Comparison of ENCODE assay signal across 10 cellular contexts in genomic region chr22:37228106-37229011, GRCh38. TPM values are rescaled to one million over a fixed set of nuclear protein-coding genes. Genes with fewer than 3 reads are reported as not detected.
DNase-seq lines count a peak whose midpoint lies in the region; ATAC-seq and TF ChIP-seq lines count a peak whose summit lies in the region.
"Had no signal": no experiment of that assay in that cellular context is flagged by ENCODE, and none has a peak within 500 bp of the region (broad histone marks: within the 10 kb centered on the region; RNA-seq: fewer than 3 reads in every experiment).

No MANE protein-coding gene starts in this region.

- no peak for TF ChIP-seq POLR2A in tibial nerve (IDR thresholded peaks at IDR 0.05)

- H3K27ac ChIP-seq in CD4-positive, alpha-beta memory T cell (ENCODE audit: low read depth, low read length), result peak overlapping the region; percentile 97
- peak overlapping the region; percentile 60 for H3K27ac ChIP-seq in SJSA1
- H3K27ac ChIP-seq in mucosa of rectum (ENCODE audit: low read depth in 2 of 2, low read length in 2 of 2), result peak overlapping the region; percentile 68 to 85
- peak overlapping the region in 1 of 4 donors; percentile 82 for H3K27ac ChIP-seq in tibial nerve

- POLR2A ChIA-PET in CD4-positive, alpha-beta memory T cell (lab: Charles Lee; ENCODE audit: partially characterized antibody), result interaction anchor here (0.6 to 18.6 kb wide), 20 partner anchors 8 to 452 kb away, joined by 3 to 646 read pairs (median 6); partner anchors contain the start of genes CYTH4, IFT27, IL2RB and MFNG

- H3K4me3 ChIP-seq in CD4-positive, alpha-beta memory T cell (ENCODE audit: low read length in 2 of 2), result peak overlapping the region in 1 of 2 donors; percentile 35
- H3K4me3 ChIP-seq in SJSA1 (no peak overlapping the region), mucosa of rectum (ENCODE audit: low read length in 2 of 2) (no peak overlapping the region), tibial nerve (no peak overlapping the region)

- H3K36me3 ChIP-seq in CD4-positive, alpha-beta memory T cell (ENCODE audit: insufficient read depth, low read length), result peaks cover 63% of the 10 kb centered on the region
- H3K36me3 ChIP-seq in SJSA1, result 0 out of 2 replicates have a peak, but pooled peaks cover 3% of the 10 kb centered on the region
- H3K36me3 ChIP-seq in mucosa of rectum (ENCODE audit: control insufficient read depth in 2 of 2, insufficient read depth in 2 of 2, low read length in 2 of 2), result peaks cover 0 to 2% of the 10 kb centered on the region in 2 donors
- no peaks in the 10 kb centered on the region for H3K36me3 ChIP-seq in tibial nerve

- no peaks in the 10 kb centered on the region for H3K27me3 Mint-ChIP-seq in CD4-positive, alpha-beta memory T cell

- H3K4me1 ChIP-seq in CD4-positive, alpha-beta memory T cell (ENCODE audit: insufficient read depth, low read length), result peaks cover 96% of the 10 kb centered on the region
- H3K4me1 ChIP-seq in SJSA1 (replicated peaks), result peaks cover 28% of the 10 kb centered on the region
- H3K4me1 ChIP-seq in mucosa of rectum (ENCODE audit: control insufficient read depth in 2 of 2, insufficient read depth in 2 of 2, low read length in 2 of 2), result peaks cover 21 to 32% of the 10 kb centered on the region in 2 donors
- peaks cover 0 to 27% (median 5%) of the 10 kb centered on the region in 4 donors for H3K4me1 ChIP-seq in tibial nerve

- no peak for TF ChIP-seq EP300 in tibial nerve (IDR thresholded peaks at IDR 0.05)

- in situ Hi-C loops in G401 (cut with HindIII; ENCODE audit: low sequenced_read_pairs), result no loop called here

- H3K4me3 Mint-ChIP-seq in CD4-positive, alpha-beta memory T cell, result peak overlapping the region in 7 of 8 donors; percentile 75 to 88 (median 81)

- ATAC-seq in GM18867 (IDR thresholded peaks at IDR 0.05; ENCODE audit: unreplicated experiment), result no peak

- 52 to 53% methylated on average over 20 of the region's 20 CpGs for WGBS in tibial nerve, 2 donors

- no peaks in the 10 kb centered on the region for H3K9me3 Mint-ChIP-seq in CD4-positive, alpha-beta memory T cell

- peak overlapping the region in 1 of 2 donors; percentile 41 for H3K9ac ChIP-seq in mucosa of rectum (ENCODE audit: low read depth in 1 of 2, low read length in 2 of 2)

- no peaks in the 10 kb centered on the region for H3K9me3 ChIP-seq in CD4-positive, alpha-beta memory T cell (ENCODE audit: control insufficient read depth in 1 of 2, low read length in 2 of 2)
- H3K9me3 ChIP-seq in SJSA1 (replicated peaks) (no peaks in the 10 kb centered on the region), mucosa of rectum (ENCODE audit: control insufficient read depth in 2 of 2, low read length in 2 of 2) (no peaks in the 10 kb centered on the region), tibial nerve (no peaks in the 10 kb centered on the region)

- peak overlapping the region; percentile 87 to 100 (median 100) for H3K27ac Mint-ChIP-seq in CD4-positive, alpha-beta memory T cell

- H3K4me1 Mint-ChIP-seq in CD4-positive, alpha-beta memory T cell, result peaks cover 74 to 92% (median 84%) of the 10 kb centered on the region in 4 donors

- peak in 1 of 5 donors; percentile 79 for DNase-seq in CD4-positive, alpha-beta memory T cell
- DNase-seq in SJSA1 (ENCODE audit: low read depth in 1 of 2, low spot score in 2 of 2) (peak in 1 of 2 experiments; percentile 11), astrocyte of the hippocampus (ENCODE audit: low read depth, low spot score) (peak; percentile 84), T-helper 9 cell (no peak), G401 (ENCODE audit: low spot score) (no peak), tibial nerve (ENCODE audit: low spot score in 2 of 2) (no peak)
- DNase-seq: NCI-H1105 had no signal

- no peak for TF ChIP-seq CTCF in tibial nerve (IDR thresholded peaks at IDR 0.05)

- peaks cover 68 to 80% of the 10 kb centered on the region in 2 donors for H3K36me3 Mint-ChIP-seq in CD4-positive, alpha-beta memory T cell

- intact Hi-C loops in CD4-positive, alpha-beta memory T cell (cut with micrococcal nuclease), result no loop called here

- no peaks in the 10 kb centered on the region for H3K27me3 ChIP-seq in CD4-positive, alpha-beta memory T cell (ENCODE audit: insufficient read depth, low read length)
- H3K27me3 ChIP-seq in SJSA1 (replicated peaks) (no peaks in the 10 kb centered on the region), mucosa of rectum (ENCODE audit: control insufficient read depth in 2 of 2, insufficient read depth in 2 of 2, low read length in 2 of 2) (no peaks in the 10 kb centered on the region), tibial nerve (peaks cover 0 to 23% of the 10 kb centered on the region in 2 donors)

- CTCF ChIA-PET in CD4-positive, alpha-beta memory T cell (lab: Charles Lee; ENCODE audit: partially characterized antibody), result interaction anchor here (1.3 to 7.0 kb wide), 7 partner anchors 9 to 32 kb away, joined by 3 to 87 read pairs (median 25); partner anchors contain the start of gene RAC2

RNA-seq across cellular contexts. Expression of gene RAC2, which starts 15.7 kb away (rescaled TPM):
- total RNA-seq in CD4-positive, alpha-beta memory T cell, result 100 to 1,000 TPM; 304 to 318 TPM
- polyA plus RNA-seq in CD4-positive, alpha-beta memory T cell, result 100 to 1,000 TPM; 724 to 917 TPM
- 2.0 and 2.1 TPM in 2 replicates for total RNA-seq in SJSA1 (2014; rRNA removed; shearing (Covaris generic))
- not detected in 2 replicates for total RNA-seq in G401 (2014; rRNA removed; shearing (Covaris generic))
- total RNA-seq in tibial nerve, result 10 to 100 TPM in 1 of 4 donors, 1 to 10 TPM in 3; 6.3 to 18.6 (median 7.8) TPM

RNA-seq across cellular contexts. Expression of gene SSTR3, which starts 16.1 kb away (rescaled TPM):
- 1 to 10 TPM; 8.2 to 9.3 TPM for total RNA-seq in CD4-positive, alpha-beta memory T cell
- polyA plus RNA-seq in CD4-positive, alpha-beta memory T cell, result 1 to 10 TPM in 1 of 2 donors, under 1 TPM in 1; 0.50 to 1.4 TPM
- not detected in 2 replicates for total RNA-seq in SJSA1 (2014; rRNA removed; shearing (Covaris generic))
- not detected in 2 replicates for total RNA-seq in G401 (2014; rRNA removed; shearing (Covaris generic))
- total RNA-seq in tibial nerve, result not detected
- total RNA-seq: skeletal muscle tissue had no signal

RNA-seq across cellular contexts. Expression of gene C1QTNF6, which starts 40.3 kb away (rescaled TPM):
- 10 to 100 TPM; 23.1 to 24.8 TPM for total RNA-seq in CD4-positive, alpha-beta memory T cell
- polyA plus RNA-seq in CD4-positive, alpha-beta memory T cell, result under 1 TPM; 0.49 to 0.89 TPM
- total RNA-seq in SJSA1 (2014; rRNA removed; shearing (Covaris generic)), result 3.4 and 4.7 TPM in 2 replicates
- total RNA-seq in G401 (2014; rRNA removed; shearing (Covaris generic)), result 5.0 and 6.7 TPM in 2 replicates
- total RNA-seq in tibial nerve, result 1 to 10 TPM; 2.6 to 3.9 (median 3.4) TPM

RNA-seq across cellular contexts. Expression of gene CYTH4, which starts 53.9 kb away (rescaled TPM):
- 100 to 1,000 TPM; 169 to 177 TPM for total RNA-seq in CD4-positive, alpha-beta memory T cell
- 10 to 100 TPM; 39.4 to 57.0 TPM for polyA plus RNA-seq in CD4-positive, alpha-beta memory T cell
- 1.1 TPM in 1 of 2 replicates, not detected in the other for total RNA-seq in SJSA1 (2014; rRNA removed; shearing (Covaris generic))
- not detected in 2 replicates for total RNA-seq in G401 (2014; rRNA removed; shearing (Covaris generic))
- 10 to 100 TPM in 3 of 4 donors, 1 to 10 TPM in 1; 7.7 to 27.3 (median 19.0) TPM for total RNA-seq in tibial nerve

Comparison
In these comparisons a context has a peak if more than half of its experiments do, and no peak if none do; other contexts are left out.
1. RNA of gene RAC2, which starts 15.7 kb away (total RNA-seq): 304 to 318 TPM in CD4-positive, alpha-beta memory T cell; 6.3 to 18.6 TPM in tibial nerve, 2.0 to 2.1 TPM in SJSA1 and not detected in G401; every median in the first group is over 10 times any median in the second.